Comparison of ENCODE assay signal across 28 cellular contexts in genomic region chr15:25886498-25887140, GRCh38. TPM values are rescaled to one million over a fixed set of nuclear protein-coding genes. Genes with fewer than 3 reads are reported as not detected.
DNase-seq lines count a peak whose midpoint lies in the region; ATAC-seq and TF ChIP-seq lines count a peak whose summit lies in the region.
"Had no signal": no experiment of that assay in that cellular context is flagged by ENCODE, and none has a peak within 500 bp of the region (broad histone marks: within the 10 kb centered on the region; RNA-seq: fewer than 3 reads in every experiment).

No MANE protein-coding gene starts in this region.

- H3K9me3 Mint-ChIP-seq in natural killer cell (no peaks in the 10 kb centered on the region), osteocyte (ENCODE audit: unreplicated experiment) (no peaks in the 10 kb centered on the region)
- H3K9me3 Mint-ChIP-seq: effector memory CD8-positive, alpha-beta T cell; T-cell had no signal

- no peaks in the 10 kb centered on the region for H3K36me3 Mint-ChIP-seq in natural killer cell
- H3K36me3 Mint-ChIP-seq in osteocyte (ENCODE audit: unreplicated experiment): no peaks in the 10 kb centered on the region
- H3K36me3 Mint-ChIP-seq: IgD-negative memory B cell, T-cell had no signal

- H3K27me3 Mint-ChIP-seq in natural killer cell (ENCODE audit: low read depth in 2 of 2): peaks cover 7 to 12% of the 10 kb centered on the region in 2 donors
- no peaks in the 10 kb centered on the region for H3K27me3 Mint-ChIP-seq in osteocyte (ENCODE audit: unreplicated experiment)

- DNase-seq in CD1c-positive myeloid dendritic cell (ENCODE audit: extremely low spot score) (peak; percentile 89), astrocyte of the hippocampus (ENCODE audit: low read depth, low spot score) (peak; percentile 61), right cardiac atrium (peak; percentile 76 to 86 (median 79)), gastrocnemius medialis (peak in 1 of 2 donors; percentile 23), natural killer cell (no peak), osteocyte (ENCODE audit: extremely low spot score, unreplicated experiment) (no peak), GM13977 (ENCODE audit: low spot score) (no peak)
- DNase-seq: ACHN; activated CD8-positive, alpha-beta memory T cell treated with anti-CD3 and anti-CD28 coated beads for 24 hours; activated naive CD4-positive, alpha-beta T cell treated with anti-CD3 and anti-CD28 coated beads, Interleukin-2, amount 50 U/mL, for 16 hours; activated T-cell treated with anti-CD3 and anti-CD28 coated beads, Interleukin-2, amount 50 U/mL, for 48 hours; effector memory CD8-positive, alpha-beta T cell; H7; left colon; NCI-H1436; NCI-H510A treated with DMSO at 0.1 percent for 48 hours; PC-9; SIG-M5; spleen; stimulated activated CD4-positive, alpha-beta T cell treated with anti-CD3 and anti-CD28 coated beads, Interleukin-4, amount 100 ng/mL, for 1 hour; stimulated activated naive CD4-positive, alpha-beta T cell treated with Interleukin-2 at 50 U/mL for 16 hours; T-cell; thyroid gland had no signal

- intact Hi-C loops in right cardiac atrium (cut with DNase I): loop anchor here in 1 of 4 donors (10.0 kb wide), 1 partner anchor 92 kb away; no protein-coding TSS in a partner anchor
- intact Hi-C loops in gastrocnemius medialis (cut with DNase I; ENCODE audit: low total_unique reads): no loop called here
- intact Hi-C loops in natural killer cell (cut with micrococcal nuclease): no loop called here

- H3K4me1 Mint-ChIP-seq in natural killer cell (no peaks in the 10 kb centered on the region), osteocyte (ENCODE audit: unreplicated experiment) (peaks cover 39% of the 10 kb centered on the region)
- H3K4me1 Mint-ChIP-seq: neural crest cell had no signal

- 16% methylated on average over 7 of the region's 7 CpGs for WGBS in right cardiac atrium

- no peak overlapping the region for H3K27ac ChIP-seq in right cardiac atrium (ENCODE audit: low read length)
- peak overlapping the region in 1 of 4 donors; percentile 41 for H3K27ac ChIP-seq in gastrocnemius medialis
- H3K27ac ChIP-seq: BLaER1 treated with 17β-estradiol and CSF1 and Interleukin-3, amounts not matched to agents 10 nM and 100 nM; PC-9; spleen; thyroid gland had no signal

- H3K4me1 ChIP-seq in right cardiac atrium (ENCODE audit: control insufficient read depth, insufficient read depth, low read length) (no peaks in the 10 kb centered on the region), gastrocnemius medialis (peaks cover 20 to 23% of the 10 kb centered on the region in 2 donors)
- H3K4me1 ChIP-seq: spleen had no signal

- TF ChIP-seq POLR2A in gastrocnemius medialis (IDR thresholded peaks at IDR 0.05): no peak

- no peaks in the 10 kb centered on the region for H3K9me3 ChIP-seq in right cardiac atrium (ENCODE audit: control insufficient read depth, low read length)
- H3K9me3 ChIP-seq in gastrocnemius medialis: no peaks in the 10 kb centered on the region
- H3K9me3 ChIP-seq: spleen, thyroid gland had no signal

- H3K4me3 Mint-ChIP-seq in natural killer cell: no peak overlapping the region
- no peak overlapping the region for H3K4me3 Mint-ChIP-seq in osteocyte (ENCODE audit: unreplicated experiment)
- H3K4me3 Mint-ChIP-seq: effector memory CD8-positive, alpha-beta T cell; neural crest cell; T-cell had no signal

- H3K27me3 ChIP-seq in right cardiac atrium (ENCODE audit: control insufficient read depth, insufficient read depth) (no peaks in the 10 kb centered on the region), gastrocnemius medialis (no peaks in the 10 kb centered on the region)
- H3K27me3 ChIP-seq: BLaER1 treated with 17β-estradiol and CSF1 and Interleukin-3, amounts not matched to agents 10 nM and 100 nM; thyroid gland had no signal

- no peak for TF ChIP-seq CTCF in gastrocnemius medialis (IDR thresholded peaks at IDR 0.05 in 4 of 5, conservative IDR thresholded peaks at IDR 0.05 in 1 of 5)
- TF ChIP-seq CTCF in natural killer cell (IDR thresholded peaks at IDR 0.05): no peak
- TF ChIP-seq CTCF in osteocyte (IDR thresholded peaks at IDR 0.05): no peak
- TF ChIP-seq CTCF in GM13977 (IDR thresholded peaks at IDR 0.05; ENCODE audit: extremely low read depth, insufficient read depth, missing control alignments): no peak

- ATAC-seq in right cardiac atrium (peak; percentile 88), gastrocnemius medialis (peak; percentile 55 to 72), GM18517 (IDR thresholded peaks at IDR 0.05; ENCODE audit: unreplicated experiment) (no peak), natural killer cell (no peak)
- ATAC-seq: effector memory CD8-positive, alpha-beta T cell; left colon; T-cell had no signal

- H3K4me3 ChIP-seq in right cardiac atrium (ENCODE audit: low read length) (no peak overlapping the region), gastrocnemius medialis (no peak overlapping the region)
- H3K4me3 ChIP-seq: BLaER1 treated with 17β-estradiol and CSF1 and Interleukin-3, amounts not matched to agents 10 nM and 100 nM; PC-9; spleen; thyroid gland had no signal

- no peaks in the 10 kb centered on the region for H3K36me3 ChIP-seq in gastrocnemius medialis
- H3K36me3 ChIP-seq: BLaER1 treated with 17β-estradiol and CSF1 and Interleukin-3, amounts not matched to agents 10 nM and 100 nM; spleen; thyroid gland had no signal

- in situ Hi-C loops in gastrocnemius medialis (cut with MboI; ENCODE audit: low sequenced_read_pairs in 4 of 4) (no loop called here), GM13977 (cut with MboI; ENCODE audit: low pct_unique_long_range_greater_than_20kb, low sequenced_read_pairs, unreplicated experiment) (no loop called here)

- no peak overlapping the region for H3K27ac Mint-ChIP-seq in natural killer cell
- no peak overlapping the region for H3K27ac Mint-ChIP-seq in osteocyte (ENCODE audit: unreplicated experiment)
- H3K27ac Mint-ChIP-seq: effector memory CD8-positive, alpha-beta T cell; IgD-negative memory B cell; T-cell had no signal

RNA-seq across cellular contexts. Expression of gene ATP10A, which starts 23.5 kb away (rescaled TPM):
- total RNA-seq in right cardiac atrium (1 to 10 TPM; 1.5 to 3.0 (median 1.8) TPM), gastrocnemius medialis (under 1 TPM; 0.36 to 0.56 (median 0.47) TPM), natural killer cell (10 to 100 TPM; 50.1 to 67.0 (median 51.2) TPM), osteocyte (71.9 and 74.2 TPM in 2 replicates)
- 0.95 TPM for polyA plus RNA-seq in right cardiac atrium
- total RNA-seq: PC-9, pulmonary artery endothelial cell had no signal

Comparison
In these comparisons a context has a peak if more than half of its experiments do, and no peak if none do; other contexts are left out.
1. DNase-seq: peak in CD1c-positive myeloid dendritic cell (single experiment), astrocyte of the hippocampus (single experiment) and right cardiac atrium (3 of 3); none in natural killer cell (single experiment), osteocyte (single experiment) and GM13977 (single experiment).
2. ATAC-seq: peak in right cardiac atrium (2 of 2) and gastrocnemius medialis (2 of 2); none in GM18517 (single experiment) and natural killer cell (0 of 3).
3. RNA of gene ATP10A, which starts 23.5 kb away (total RNA-seq): 71.9 to 74.2 TPM in osteocyte and 50.1 to 67.0 TPM in natural killer cell; 1.5 to 3.0 TPM in right cardiac atrium and 0.36 to 0.56 TPM in gastrocnemius medialis; every median in the first group is over 10 times any median in the second.